In genomic region chr11:110093407-110094297, GRCh38 we compare ENCODE assay signal across 1 cellular context.
TF ChIP-seq lines count a peak whose summit lies in the region.

No MANE protein-coding gene starts in this region.

TF ChIP-seq in HEK293, 187 proteins besides CTCF, POLR2A, EP300 and RAD21 (continued from another document and continues in another):
- TF ChIP-seq PRDM2 (tag by site-specific recombination; IDR thresholded peaks at IDR 0.05; ENCODE audit: borderline replicate concordance) (no peak), ZNF449 (tag by site-specific recombination; IDR thresholded peaks at IDR 0.05) (peak; percentile 34; the same call in 1 of the 2 replicates), ZNF664 (tag by site-specific recombination; IDR thresholded peaks at IDR 0.05) (no peak), ZNF121 (tag by site-specific recombination; IDR thresholded peaks at IDR 0.05) (peak; percentile 57; the same call in 1 of the 2 replicates), ZBTB6 (tag by site-specific recombination; IDR thresholded peaks at IDR 0.05) (peak; percentile 91), WT1 (tag by site-specific recombination; IDR thresholded peaks at IDR 0.05) (no peak), GLI2 (tag by site-specific recombination; IDR thresholded peaks at IDR 0.05; ENCODE audit: borderline replicate concordance, low read depth) (no peak), ZBTB10 (tag by site-specific recombination; IDR thresholded peaks at IDR 0.05) (no peak; the same call in 1 of the 2 replicates), ZNF48 (tag by site-specific recombination; IDR thresholded peaks at IDR 0.05) (no peak), ZNF529 (tag by site-specific recombination; IDR thresholded peaks at IDR 0.05; ENCODE audit: insufficient replicate concordance) (no peak), SP7 (tag by site-specific recombination; IDR thresholded peaks at IDR 0.05) (peak; percentile 42; the same call in 1 of the 2 replicates), GFI1B (tag by site-specific recombination; IDR thresholded peaks at IDR 0.05) (no peak), ZNF138 (tag by site-specific recombination; IDR thresholded peaks at IDR 0.05; ENCODE audit: borderline replicate concordance) (no peak), OVOL3 (tag by site-specific recombination; IDR thresholded peaks at IDR 0.05) (no peak), ZNF366 (tag by site-specific recombination; conservative IDR thresholded peaks at IDR 0.05) (peak; percentile 88), ZBTB48 (tag by site-specific recombination; IDR thresholded peaks at IDR 0.05) (peak; percentile 78), ZNF514 (tag by site-specific recombination; IDR thresholded peaks at IDR 0.05) (no peak), SALL2 (tag by site-specific recombination; IDR thresholded peaks at IDR 0.05; ENCODE audit: borderline replicate concordance) (no peak), ZNF555 (tag by site-specific recombination; conservative IDR thresholded peaks at IDR 0.05) (no peak), MEIS1 (CRISPR knock-in tag; IDR thresholded peaks at IDR 0.05; ENCODE audit: borderline replicate concordance) (no peak), ZNF561 (tag by site-specific recombination; IDR thresholded peaks at IDR 0.05; ENCODE audit: borderline replicate concordance) (no peak), ZNF776 (tag by site-specific recombination; IDR thresholded peaks at IDR 0.05; ENCODE audit: borderline replicate concordance) (no peak), ZEB2 (tag by site-specific recombination; IDR thresholded peaks at IDR 0.05) (peak; percentile 71; the same call in 1 of the 2 replicates), ZBTB17 (tag by site-specific recombination; IDR thresholded peaks at IDR 0.05) (peak; percentile 91), ZNF211 (tag by site-specific recombination; IDR thresholded peaks at IDR 0.05; ENCODE audit: low read depth) (no peak), ZNF19 (tag by site-specific recombination; IDR thresholded peaks at IDR 0.05; ENCODE audit: low read depth) (no peak), TCF7L2 (IDR thresholded peaks at IDR 0.05; ENCODE audit: borderline replicate concordance, low read depth, low read length) (peak; percentile 60; the same call in 1 of the 2 replicates), ZNF133 (tag by site-specific recombination; IDR thresholded peaks at IDR 0.05) (no peak), ZBTB8A (tag by site-specific recombination; IDR thresholded peaks at IDR 0.05) (peak; percentile 95), ZNF747 (tag by site-specific recombination; IDR thresholded peaks at IDR 0.05) (no peak), ZSCAN16 (tag by site-specific recombination; IDR thresholded peaks at IDR 0.05) (no peak), ZNF777 (tag by site-specific recombination; IDR thresholded peaks at IDR 0.05; ENCODE audit: borderline replicate concordance) (no peak), ZNF114 (tag by site-specific recombination; IDR thresholded peaks at IDR 0.05) (no peak), HOXD13 (CRISPR knock-in tag; IDR thresholded peaks at IDR 0.05; ENCODE audit: borderline replicate concordance) (0 out of 2 replicates have a peak, but pooled peaks have one; percentile 32), ZBTB7A (tag by site-specific recombination; IDR thresholded peaks at IDR 0.05; ENCODE audit: low read depth) (0 out of 2 replicates have a peak, but pooled peaks have one; percentile 19), ZNF335 (tag by site-specific recombination; conservative IDR thresholded peaks at IDR 0.05) (peak; percentile 60), KLF9 (tag by site-specific recombination; IDR thresholded peaks at IDR 0.05; ENCODE audit: low read depth) (no peak), ZBTB26 (tag by site-specific recombination; optimal IDR thresholded peaks at IDR 0.05) (peak; percentile 89), ZNF221 (tag by site-specific recombination; IDR thresholded peaks at IDR 0.05; ENCODE audit: borderline replicate concordance) (no peak), ZNF341 (tag by site-specific recombination; IDR thresholded peaks at IDR 0.05; ENCODE audit: low read depth) (peak; percentile 81), ZNF23 (tag by site-specific recombination; IDR thresholded peaks at IDR 0.05; ENCODE audit: borderline replicate concordance) (no peak), ZNF670 (tag by site-specific recombination; IDR thresholded peaks at IDR 0.05; ENCODE audit: low read depth) (no peak), GLI4 (tag by site-specific recombination; IDR thresholded peaks at IDR 0.05) (no peak), ZNF184 (tag by site-specific recombination; IDR thresholded peaks at IDR 0.05) (no peak), PBX3 (CRISPR knock-in tag; IDR thresholded peaks at IDR 0.05) (no peak), ZNF660 (tag by site-specific recombination; IDR thresholded peaks at IDR 0.05) (peak; percentile 7; the same call in 1 of the 2 replicates), REST (tag by site-specific recombination; IDR thresholded peaks at IDR 0.05) (no peak), ZNF837 (tag by site-specific recombination; IDR thresholded peaks at IDR 0.05) (no peak), ZNF510 (tag by site-specific recombination; IDR thresholded peaks at IDR 0.05; ENCODE audit: insufficient replicate concordance) (no peak), ZNF792 (tag by site-specific recombination; IDR thresholded peaks at IDR 0.05) (no peak)
